In the genomic region with DNA sequence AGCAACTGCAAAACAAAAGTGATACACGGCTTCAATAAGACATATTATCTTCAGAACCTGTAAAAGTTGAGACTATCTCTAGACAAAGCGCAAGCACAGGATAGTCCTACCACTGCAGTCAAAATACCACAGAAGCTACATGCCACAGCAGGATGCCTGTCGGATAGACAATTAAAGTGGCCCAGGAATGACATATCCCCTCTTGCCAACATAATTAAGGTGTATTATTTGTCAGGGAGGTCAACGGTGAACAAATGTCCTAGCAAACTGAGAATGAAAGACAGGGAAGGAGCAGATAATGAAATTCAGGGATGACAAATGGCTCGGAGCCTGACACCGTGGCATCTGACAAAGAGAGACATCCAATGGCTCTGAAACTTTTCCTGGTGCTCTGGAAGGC, we compare ENCODE assay signal across 25 cellular contexts.
"Had no signal": no experiment of that assay in that cellular context is flagged by ENCODE, and none has a peak within 500 bp of the region (broad histone marks: within the 10 kb centered on the region; RNA-seq: fewer than 3 reads in every experiment).

No MANE protein-coding gene starts in this region.

- H3K36me3 Mint-ChIP-seq: natural killer cell; stimulated activated memory B cell treated with anti-CD40 and anti-IgM and Interleukin-4, amounts not matched to agents 10 μg/mL and 1 μg/mL and 100 μg/mL, for 72 hours had no signal

- DNase-seq: colonic mucosa; effector CD8-positive, alpha-beta T cell; endodermal cell; foreskin keratinocyte; heart left ventricle; kidney; left lung; natural killer cell; occipital lobe; ovary; posterior cingulate gyrus; psoas muscle; right cardiac atrium; sigmoid colon; spleen; stimulated activated CD4-positive, alpha-beta T cell treated with anti-CD3 and anti-CD28 coated beads, Interleukin-4, amount 100 ng/mL, for 4 hours; stimulated activated naive CD8-positive, alpha-beta T cell treated with anti-CD3 and anti-CD28 coated beads, Interleukin-15, Interleukin-2, amounts not matched to agents 100 U/mL and 50 U/mL, for 24 hours; substantia nigra; testis; tibial artery had no signal

- H3K4me1 Mint-ChIP-seq: natural killer cell; stimulated activated memory B cell treated with anti-CD40 and anti-IgM and Interleukin-4, amounts not matched to agents 10 μg/mL and 1 μg/mL and 100 μg/mL, for 72 hours had no signal

- H3K27ac Mint-ChIP-seq: dendritic cell treated with granulocyte-macrophage colony-stimulating factor and Interleukin-4, amounts not matched to agents 40 ng/mL and 50 ng/mL, for 4 days; endodermal cell; natural killer cell; stimulated activated memory B cell treated with anti-CD40 and anti-IgM and Interleukin-4, amounts not matched to agents 10 μg/mL and 1 μg/mL and 100 μg/mL, for 72 hours; type B pancreatic cell had no signal

- H3K27me3 Mint-ChIP-seq: dendritic cell treated with granulocyte-macrophage colony-stimulating factor and Interleukin-4, amounts not matched to agents 40 ng/mL and 50 ng/mL, for 4 days; stimulated activated memory B cell treated with anti-CD40 and anti-IgM and Interleukin-4, amounts not matched to agents 10 μg/mL and 1 μg/mL and 100 μg/mL, for 72 hours had no signal

- H3K4me1 ChIP-seq: colonic mucosa, foreskin keratinocyte, gastroesophageal sphincter, heart left ventricle, left lung, psoas muscle, sigmoid colon, spleen, testis, tibial artery had no signal

- H3K27ac ChIP-seq: colonic mucosa, foreskin keratinocyte, gastroesophageal sphincter, heart left ventricle, hepatocyte, left lung, ovary, psoas muscle, sigmoid colon, spleen, testis, tibial artery had no signal

- H3K4me3 Mint-ChIP-seq: dendritic cell treated with granulocyte-macrophage colony-stimulating factor and Interleukin-4, amounts not matched to agents 40 ng/mL and 50 ng/mL, for 4 days; endodermal cell; natural killer cell; stimulated activated memory B cell treated with anti-CD40 and anti-IgM and Interleukin-4, amounts not matched to agents 10 μg/mL and 1 μg/mL and 100 μg/mL, for 72 hours; type B pancreatic cell had no signal

- H3K9me3 Mint-ChIP-seq: dendritic cell treated with granulocyte-macrophage colony-stimulating factor and Interleukin-4, amounts not matched to agents 40 ng/mL and 50 ng/mL, for 4 days; endodermal cell had no signal

- H3K27me3 ChIP-seq: colonic mucosa, foreskin keratinocyte, gastroesophageal sphincter, heart left ventricle, hepatocyte, left lung, ovary, sigmoid colon, spleen, testis, tibial artery had no signal

- H3K79me2 ChIP-seq: hepatocyte had no signal

- H3K36me3 ChIP-seq: colonic mucosa, gastroesophageal sphincter, heart left ventricle, left lung, ovary, sigmoid colon, spleen, tibial artery had no signal

- H2AFZ ChIP-seq: hepatocyte had no signal

- H3K4me2 ChIP-seq: hepatocyte had no signal

- H3K4me3 ChIP-seq: colonic mucosa, gastroesophageal sphincter, heart left ventricle, hepatocyte, left lung, ovary, psoas muscle, sigmoid colon, spleen, testis, tibial artery had no signal

- H3K9me3 ChIP-seq: colonic mucosa, gastroesophageal sphincter, heart left ventricle, left lung, ovary, psoas muscle, sigmoid colon, spleen, testis, tibial artery had no signal
